ENCODE assay signal across 24 cellular contexts in the genomic region with DNA sequence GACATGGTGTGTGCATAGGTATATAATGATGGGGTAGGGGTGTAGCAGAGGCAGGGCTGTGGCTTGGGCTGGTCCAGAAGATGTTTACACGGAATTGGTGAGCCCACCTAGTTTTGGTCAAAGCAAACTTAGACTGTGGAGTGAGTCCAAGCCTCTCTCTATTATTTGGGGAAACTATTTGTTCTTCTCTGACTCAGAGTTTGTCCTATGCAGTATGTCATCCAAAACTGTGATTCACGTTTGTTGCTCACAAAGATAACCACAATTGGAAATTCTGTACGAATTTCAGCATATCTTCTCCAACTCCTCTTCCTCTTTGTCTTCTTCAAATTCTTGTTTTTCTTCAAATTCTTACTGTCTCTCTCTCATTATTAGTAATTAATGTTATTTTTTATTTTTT.
DNase-seq lines count a peak whose midpoint lies in the region; ATAC-seq, FAIRE-seq and TF ChIP-seq lines count a peak whose summit lies in the region.
"Had no signal": no experiment of that assay in that cellular context is flagged by ENCODE, and none has a peak within 500 bp of the region (broad histone marks: within the 10 kb centered on the region; RNA-seq: fewer than 3 reads in every experiment).

No MANE protein-coding gene starts in this region.

- H3K14ac ChIP-seq in trophoblast cell (ENCODE audit: low read length): no peak overlapping the region

- POLR2A ChIA-PET in HepG2 (lab: Yijun Ruan, JAX): no interaction called here
- POLR2A ChIA-PET in CD8-positive, alpha-beta T cell (lab: Charles Lee): no interaction called here

- H3K36me3 ChIP-seq in HepG2 (replicated peaks in 1 of 2; ENCODE audit: control insufficient read depth in 1 of 2, insufficient read depth in 2 of 2, low read length in 2 of 2): no peaks in the 10 kb centered on the region
- H3K36me3 ChIP-seq in right lobe of liver: no peaks in the 10 kb centered on the region
- no peaks in the 10 kb centered on the region for H3K36me3 ChIP-seq in adipocyte (ENCODE audit: control insufficient read depth, insufficient read depth, low read length, severe bottlenecking)
- no peaks in the 10 kb centered on the region for H3K36me3 ChIP-seq in trophoblast cell (ENCODE audit: control insufficient read depth in 1 of 2, insufficient read depth in 2 of 2, low read length in 2 of 2)
- H3K36me3 ChIP-seq in CD8-positive, alpha-beta T cell (ENCODE audit: insufficient read depth, low read length): no peaks in the 10 kb centered on the region
- H3K36me3 ChIP-seq: tibial artery had no signal

- H3K4me2 ChIP-seq in HepG2 (ENCODE audit: low read depth, low read length) (no peak overlapping the region), trophoblast cell (ENCODE audit: low read length) (no peak overlapping the region)
- H3K4me2 ChIP-seq: GM23338, smooth muscle cell had no signal

- H3K23ac ChIP-seq in trophoblast cell (ENCODE audit: low read length): no peak overlapping the region

- H4K8ac ChIP-seq in trophoblast cell (ENCODE audit: low read depth, low read length): no peak overlapping the region

- no peak for TF ChIP-seq POLR2A in HepG2 (IDR thresholded peaks at IDR 0.05; ENCODE audit: insufficient read depth in 1 of 2, low read depth in 2 of 2, low read length in 2 of 2)
- no peak for TF ChIP-seq POLR2A in right lobe of liver (IDR thresholded peaks at IDR 0.05)

- H3K9me3 ChIP-seq in HepG2 (ENCODE audit: low read length): no peaks in the 10 kb centered on the region
- H3K9me3 ChIP-seq in right lobe of liver: no peaks in the 10 kb centered on the region
- no peaks in the 10 kb centered on the region for H3K9me3 ChIP-seq in adipocyte (ENCODE audit: control insufficient read depth, low read length)
- no peaks in the 10 kb centered on the region for H3K9me3 ChIP-seq in trophoblast cell (ENCODE audit: insufficient read depth, low read depth, low read length)
- H3K9me3 ChIP-seq in CD8-positive, alpha-beta T cell (ENCODE audit: low read length): no peaks in the 10 kb centered on the region
- H3K9me3 ChIP-seq: tibial artery had no signal

- no peak overlapping the region for H3K9ac ChIP-seq in HepG2 (ENCODE audit: insufficient read depth, low read depth, low read length)
- H3K9ac ChIP-seq in adipocyte (ENCODE audit: low read length): no peak overlapping the region
- no peak overlapping the region for H3K9ac ChIP-seq in trophoblast cell (ENCODE audit: low read length)
- H3K9ac ChIP-seq: parathyroid adenoma had no signal

- TF ChIP-seq CTCF in HepG2 (CRISPR knock-in tag; IDR thresholded peaks at IDR 0.05) (no peak), right lobe of liver (IDR thresholded peaks at IDR 0.05) (no peak), fibroblast of mammary gland (conservative IDR thresholded peaks at IDR 0.05; ENCODE audit: control insufficient read depth, insufficient read depth, low read depth, low read length) (no peak), mesothelial cell of epicardium (IDR thresholded peaks at IDR 0.05; ENCODE audit: unreplicated experiment) (no peak)
- TF ChIP-seq CTCF in CD8-positive, alpha-beta T cell (IDR thresholded peaks at IDR 0.05): no peak

- no peak overlapping the region for H2BK5ac ChIP-seq in trophoblast cell (ENCODE audit: low read depth, low read length, poor library complexity)

- 3% methylated on average over 3 of the region's 3 CpGs for WGBS in HepG2 (ENCODE audit: low lambda C conversion rate)
- WGBS in right lobe of liver (ENCODE audit: insufficient coverage, low coverage, low lambda C conversion rate, missing lambda C conversion rate): 30% methylated on average over 3 of the region's 3 CpGs
- no CpG with 5 or more reads among the region's 3 CpGs for WGBS in trophoblast cell (ENCODE audit: extremely low coverage, insufficient coverage, insufficient read length)

- no peaks in the 10 kb centered on the region for H4K20me1 ChIP-seq in HepG2 (ENCODE audit: insufficient read depth, low read length)

- H3K79me2 ChIP-seq in HepG2 (ENCODE audit: insufficient read depth, low read length) (no peaks in the 10 kb centered on the region), trophoblast cell (ENCODE audit: control insufficient read depth, insufficient read depth, low read length, poor library complexity) (no peaks in the 10 kb centered on the region)
- H3K79me2 ChIP-seq: parathyroid adenoma had no signal

- no TSS peak for BruUV-seq in HepG2 (replicated peaks; lab: Mats Ljungman, UMichigan)

- TF ChIP-seq RAD21 in HepG2 (CRISPR knock-in tag; IDR thresholded peaks at IDR 0.05): no peak

- H3K27me3 ChIP-seq in HepG2 (ENCODE audit: control insufficient read depth in 1 of 2, insufficient read depth in 2 of 2, low read length in 2 of 2): no peaks in the 10 kb centered on the region
- H3K27me3 ChIP-seq in right lobe of liver: no peaks in the 10 kb centered on the region
- no peaks in the 10 kb centered on the region for H3K27me3 ChIP-seq in adipocyte (replicated peaks; ENCODE audit: control insufficient read depth, insufficient read depth, low read length)
- H3K27me3 ChIP-seq in trophoblast cell (ENCODE audit: insufficient read depth, low read length): no peaks in the 10 kb centered on the region
- H3K27me3 ChIP-seq in CD8-positive, alpha-beta T cell (ENCODE audit: insufficient read depth, low read length): no peaks in the 10 kb centered on the region
- H3K27me3 ChIP-seq: tibial artery had no signal

- H3K27ac Mint-ChIP-seq in mesothelial cell of epicardium: no peak overlapping the region
- no peak overlapping the region for H3K27ac Mint-ChIP-seq in CD8-positive, alpha-beta T cell
- H3K27ac Mint-ChIP-seq: brain; CD4-positive, alpha-beta memory T cell; GM23338 had no signal

- H3K27ac ChIP-seq in HepG2 (ENCODE audit: extremely low read length, insufficient read depth, low read length) (no peak overlapping the region), right lobe of liver (no peak overlapping the region), trophoblast cell (ENCODE audit: low read depth, low read length) (no peak overlapping the region)
- H3K27ac ChIP-seq in CD8-positive, alpha-beta T cell (ENCODE audit: low read depth, low read length): no peak overlapping the region
- H3K27ac ChIP-seq: HL-60, parathyroid adenoma, tibial artery had no signal

- H3K4me3 Mint-ChIP-seq in mesothelial cell of epicardium: no peak overlapping the region
- no peak overlapping the region for H3K4me3 Mint-ChIP-seq in CD8-positive, alpha-beta T cell
- H3K4me3 Mint-ChIP-seq: brain; CD4-positive, alpha-beta memory T cell; GM23338 had no signal

- intact Hi-C loops in HepG2 (cut with micrococcal nuclease; ENCODE audit: unreplicated experiment) (no loop called here), right lobe of liver (cut with DNase I) (no loop called here)
- intact Hi-C loops in CD8-positive, alpha-beta T cell (cut with DNase I, micrococcal nuclease): no loop called here

- H3K79me1 ChIP-seq in trophoblast cell (ENCODE audit: low read length): no peaks in the 10 kb centered on the region

- H3K18ac ChIP-seq in trophoblast cell (ENCODE audit: low read length): no peak overlapping the region

- ATAC-seq in HepG2 (peak; percentile 43; the same call in 1 of the 3 replicates), right lobe of liver (no peak)
- ATAC-seq in CD8-positive, alpha-beta T cell: no peak
- ATAC-seq: GM23338, left ventricle myocardium superior had no signal

- FAIRE-seq in HepG2 (lab: Jason Lieb, UNC): no peak
- FAIRE-seq: A204.1 had no signal

- peaks cover 4% of the 10 kb centered on the region for H3K9me3 Mint-ChIP-seq in mesothelial cell of epicardium
- H3K9me3 Mint-ChIP-seq in CD8-positive, alpha-beta T cell: no peaks in the 10 kb centered on the region

- no peaks in the 10 kb centered on the region for H3K4me1 Mint-ChIP-seq in mesothelial cell of epicardium
- no peaks in the 10 kb centered on the region for H3K4me1 Mint-ChIP-seq in CD8-positive, alpha-beta T cell (ENCODE audit: low read depth)
- H3K4me1 Mint-ChIP-seq: CD4-positive, alpha-beta memory T cell had no signal

- DNase-seq in HepG2 (ENCODE audit: low spot score): peak; percentile 23
- no peak for DNase-seq in right lobe of liver
- DNase-seq in adipocyte (ENCODE audit: low read depth): peak; percentile 60
- DNase-seq in fibroblast of mammary gland (ENCODE audit: low read depth): peak; percentile 85
- DNase-seq in trophoblast cell: no peak
- no peak for DNase-seq in mesothelial cell of epicardium (ENCODE audit: low spot score in 2 of 2, unreplicated experiment in 2 of 2)
- no peak for DNase-seq in CD8-positive, alpha-beta T cell
- DNase-seq in activated T-cell treated with anti-CD3 and anti-CD28 coated beads, Interleukin-2, amount 50 U/mL, for 1 hour: no peak
- DNase-seq: activated CD4-positive, CD25-positive, alpha-beta regulatory T cell treated with anti-CD3 and anti-CD28 coated beads, Interleukin-2, amount 50 U/mL, for 72 hours; activated naive CD4-positive, alpha-beta T cell; CD4-positive, alpha-beta memory T cell; DND-41; foreskin melanocyte; left ventricle myocardium superior; NCI-H2171 treated with DMSO at 0.1 percent for 48 hours; SHP77; T-helper 2 cell; tibial artery had no signal

- H2AFZ ChIP-seq in HepG2 (ENCODE audit: low read length) (no peak overlapping the region), trophoblast cell (ENCODE audit: insufficient read depth, low read length, poor library complexity) (no peak overlapping the region)
- H2AFZ ChIP-seq: GM23338, parathyroid adenoma had no signal

- H3K4me1 ChIP-seq in HepG2 (ENCODE audit: insufficient read depth, low read length) (no peaks in the 10 kb centered on the region), right lobe of liver (no peaks in the 10 kb centered on the region), adipocyte (ENCODE audit: control insufficient read depth, insufficient read depth, low read length) (peaks cover 36% of the 10 kb centered on the region), trophoblast cell (ENCODE audit: control insufficient read depth in 1 of 2, insufficient read depth in 2 of 2, low read length in 2 of 2) (no peaks in the 10 kb centered on the region)
- no peaks in the 10 kb centered on the region for H3K4me1 ChIP-seq in CD8-positive, alpha-beta T cell (ENCODE audit: insufficient read depth, low read length)
- H3K4me1 ChIP-seq: parathyroid adenoma, tibial artery had no signal

- H3K4me3 ChIP-seq in HepG2 (replicated peaks in 1 of 3; ENCODE audit: insufficient read depth in 1 of 3, low read depth in 2 of 3, low read length in 3 of 3) (no peak overlapping the region), right lobe of liver (no peak overlapping the region), adipocyte (ENCODE audit: low read length) (no peak overlapping the region), fibroblast of mammary gland (ENCODE audit: control insufficient read depth, low read depth, low read length) (no peak overlapping the region), trophoblast cell (ENCODE audit: low read depth, low read length) (no peak overlapping the region)
- H3K4me3 ChIP-seq in CD8-positive, alpha-beta T cell (ENCODE audit: low read depth, low read length): no peak overlapping the region
- H3K4me3 ChIP-seq: GM23338, smooth muscle cell, tibial artery had no signal

- no peak overlapping the region for H3K4ac ChIP-seq in trophoblast cell (ENCODE audit: low read depth, low read length)

- in situ Hi-C loops in HepG2 (cut with HindIII; ENCODE audit: extremely low pct_ligation_motif_present, low pct_unique_long_range_greater_than_20kb): no loop called here

- H3K27me3 Mint-ChIP-seq in mesothelial cell of epicardium (ENCODE audit: low read depth): peaks cover 4% of the 10 kb centered on the region
- H3K27me3 Mint-ChIP-seq in CD8-positive, alpha-beta T cell (ENCODE audit: low read depth): no peaks in the 10 kb centered on the region
- H3K27me3 Mint-ChIP-seq: CD4-positive, alpha-beta memory T cell had no signal

- CTCF ChIA-PET in HepG2 (lab: Yijun Ruan, JAX; ENCODE audit: low intra/inter-chr PET ratio, low total read pairs): no interaction called here
- CTCF ChIA-PET in CD8-positive, alpha-beta T cell (lab: Charles Lee): no interaction called here

- H2BK120ac ChIP-seq in trophoblast cell (ENCODE audit: insufficient read depth, low read length, poor library complexity): no peak overlapping the region

- no peak overlapping the region for H2AK5ac ChIP-seq in trophoblast cell (ENCODE audit: low read length)

- no peak for TF ChIP-seq EP300 in HepG2 (IDR thresholded peaks at IDR 0.05; ENCODE audit: low read depth in 2 of 2, low read length in 2 of 2)
- no peak for TF ChIP-seq EP300 in HepG2 (CRISPR knock-in tag; IDR thresholded peaks at IDR 0.05; ENCODE audit: borderline replicate concordance)

- no peaks in the 10 kb centered on the region for H3K36me3 Mint-ChIP-seq in mesothelial cell of epicardium
- no peaks in the 10 kb centered on the region for H3K36me3 Mint-ChIP-seq in CD8-positive, alpha-beta T cell
- H3K36me3 Mint-ChIP-seq: brain; CD4-positive, alpha-beta memory T cell had no signal

- no peak overlapping the region for H2BK12ac ChIP-seq in trophoblast cell (ENCODE audit: low read length)

- no peak overlapping the region for H4K12ac ChIP-seq in trophoblast cell (ENCODE audit: low read depth, low read length)

- H4K91ac ChIP-seq in trophoblast cell (ENCODE audit: low read depth, low read length): no peak overlapping the region

Comparison
In these comparisons a context has a peak if more than half of its experiments do, and no peak if none do; other contexts are left out.
1. DNase-seq: peak in HepG2 (single experiment), adipocyte (single experiment) and fibroblast of mammary gland (single experiment); none in right lobe of liver (0 of 3), trophoblast cell (0 of 2), mesothelial cell of epicardium (0 of 2), CD8-positive, alpha-beta T cell (0 of 7) and activated T-cell treated with anti-CD3 and anti-CD28 coated beads, Interleukin-2, amount 50 U/mL, for 1 hour (single experiment).